In genomic region chr4:41120297-41121217, GRCh38 we compare ENCODE assay signal across 11 cellular contexts.
A peak's percentile ranks its signal among the peaks of the same experiment; 100 is the strongest.
DNase-seq lines count a peak whose midpoint lies in the region; ATAC-seq, FAIRE-seq and TF ChIP-seq lines count a peak whose summit lies in the region.
"Had no signal": no experiment of that assay in that cellular context is flagged by ENCODE, and none has a peak within 500 bp of the region (broad histone marks: within the 10 kb centered on the region; RNA-seq: fewer than 3 reads in every experiment).

No MANE protein-coding gene starts in this region.

- no peak for DNase-seq in GM12892 (ENCODE audit: insufficient read length)
- DNase-seq in astrocyte of the cerebellum (ENCODE audit: low read depth), result peak; percentile 62
- peak; percentile 53 for DNase-seq in left ventricle myocardium superior
- DNase-seq in renal cortical epithelial cell (ENCODE audit: low read depth), result peak; percentile 54
- DNase-seq in activated CD4-positive, alpha-beta T cell treated with anti-CD3 and anti-CD28 coated beads, Interleukin-2, amount 10 ng/mL, durations not matched to agents 24 days and 14 days, result no peak
- no peak for DNase-seq in GM13977 (ENCODE audit: low spot score)
- DNase-seq in GM19239 (ENCODE audit: insufficient read length, low spot score), result no peak
- DNase-seq: central memory CD4-positive, alpha-beta T cell; occipital lobe; T-helper 17 cell had no signal

- no peaks in the 10 kb centered on the region for H3K27me3 Mint-ChIP-seq in activated CD4-positive, alpha-beta T cell treated with anti-CD3 and anti-CD28 coated beads, Interleukin-2, amount 10 ng/mL, durations not matched to agents 24 days and 14 days
- H3K27me3 Mint-ChIP-seq: T-helper 17 cell had no signal

- H3K27ac Mint-ChIP-seq in activated CD4-positive, alpha-beta T cell treated with anti-CD3 and anti-CD28 coated beads, Interleukin-2, amount 10 ng/mL, durations not matched to agents 24 days and 14 days, result no peak overlapping the region
- H3K27ac Mint-ChIP-seq: T-helper 17 cell had no signal

- FAIRE-seq in GM12892 (lab: Jason Lieb, UNC), result peak; percentile 9
- FAIRE-seq in GM19239 (lab: Jason Lieb, UNC), result no peak

- no peak for TF ChIP-seq POLR2A in GM12892 (IDR thresholded peaks at IDR 0.05; ENCODE audit: low read depth, low read length)

- in situ Hi-C loops in astrocyte of the cerebellum (cut with HindIII; ENCODE audit: low sequenced_read_pairs) (no loop called here), GM13977 (cut with MboI; ENCODE audit: low pct_unique_long_range_greater_than_20kb, low sequenced_read_pairs, unreplicated experiment) (no loop called here)

- no peak overlapping the region for H3K4me3 ChIP-seq in astrocyte of the cerebellum (ENCODE audit: low read depth, low read length)

- H3K9me3 Mint-ChIP-seq in activated CD4-positive, alpha-beta T cell treated with anti-CD3 and anti-CD28 coated beads, Interleukin-2, amount 10 ng/mL, durations not matched to agents 24 days and 14 days, result peaks cover 2% of the 10 kb centered on the region

- H3K36me3 Mint-ChIP-seq in activated CD4-positive, alpha-beta T cell treated with anti-CD3 and anti-CD28 coated beads, Interleukin-2, amount 10 ng/mL, durations not matched to agents 24 days and 14 days (ENCODE audit: low read depth), result no peaks in the 10 kb centered on the region

- intact Hi-C loops in left ventricle myocardium superior (cut with micrococcal nuclease), result no loop called here
- intact Hi-C loops in activated CD4-positive, alpha-beta T cell treated with anti-CD3 and anti-CD28 coated beads, Interleukin-2, amount 10 ng/mL, durations not matched to agents 24 days and 14 days (cut with micrococcal nuclease), result no loop called here

- TF ChIP-seq CTCF in astrocyte of the cerebellum (IDR thresholded peaks at IDR 0.05; ENCODE audit: low read depth, low read length, missing control alignments), result no peak
- TF ChIP-seq CTCF in GM13977 (IDR thresholded peaks at IDR 0.05; ENCODE audit: extremely low read depth, insufficient read depth, missing control alignments), result no peak

- no peaks in the 10 kb centered on the region for H3K4me1 Mint-ChIP-seq in activated CD4-positive, alpha-beta T cell treated with anti-CD3 and anti-CD28 coated beads, Interleukin-2, amount 10 ng/mL, durations not matched to agents 24 days and 14 days

- ATAC-seq in left ventricle myocardium superior, result peak; percentile 88
- no peak for ATAC-seq in GM21515 (IDR thresholded peaks at IDR 0.05; ENCODE audit: unreplicated experiment)
- ATAC-seq: T-helper 17 cell had no signal

- no peak overlapping the region for H3K4me3 Mint-ChIP-seq in activated CD4-positive, alpha-beta T cell treated with anti-CD3 and anti-CD28 coated beads, Interleukin-2, amount 10 ng/mL, durations not matched to agents 24 days and 14 days
- H3K4me3 Mint-ChIP-seq: T-helper 17 cell had no signal

Comparison
In these comparisons a context has a peak if more than half of its experiments do, and no peak if none do; other contexts are left out.
1. DNase-seq: peak in astrocyte of the cerebellum (single experiment), left ventricle myocardium superior (single experiment) and renal cortical epithelial cell (single experiment); none in GM12892 (single experiment), activated CD4-positive, alpha-beta T cell treated with anti-CD3 and anti-CD28 coated beads, Interleukin-2, amount 10 ng/mL, durations not matched to agents 24 days and 14 days (single experiment), GM13977 (single experiment) and GM19239 (single experiment).